Comparison of ENCODE assay signal across 16 cellular contexts in genomic region chrX:29890646-29891200, GRCh38.
"Had no signal": no experiment of that assay in that cellular context is flagged by ENCODE, and none has a peak within 500 bp of the region (broad histone marks: within the 10 kb centered on the region; RNA-seq: fewer than 3 reads in every experiment).

No MANE protein-coding gene starts in this region.

- H3K9me3 Mint-ChIP-seq: activated T-helper 1 cell treated with anti-CD3 and anti-CD28 coated beads, Interleukin-12 subunit alpha, Interleukin-12 subunit beta, Interleukin-2, Interleukin-4 antibody, amounts not matched to agents 30 ng/mL and 10 ng/mL and 1 ng/mL, durations not matched to agents 14 hours and 24 hours and 36 hours had no signal

- ATAC-seq: naive thymus-derived CD8-positive, alpha-beta T cell; stimulated activated effector memory CD8-positive, alpha-beta T cell treated with anti-CD3 and anti-CD28 coated beads, Interleukin-12 subunit alpha, Interleukin-12 subunit beta, amount 100 ng/mL, for 72 hours had no signal

- DNase-seq: activated CD4-positive, CD25-positive, alpha-beta regulatory T cell treated with anti-CD3 and anti-CD28 coated beads, Interleukin-2, amount 50 U/mL, for 72 hours; activated naive CD4-positive, alpha-beta T cell; colonic mucosa; glutamatergic neuron; naive thymus-derived CD8-positive, alpha-beta T cell; posterior cingulate gyrus; retina; stimulated activated CD4-positive, alpha-beta T cell treated with anti-CD3 and anti-CD28 coated beads, Interleukin-12 subunit alpha, Interleukin-12 subunit beta, amount 100 ng/mL, for 4 hours; stimulated activated CD4-positive, alpha-beta T cell treated with anti-CD3 and anti-CD28 coated beads, Interleukin-2, amount 100 ng/mL, for 24 hours; T1000; thyroid gland had no signal

- H3K36me3 ChIP-seq: ascending aorta, cardiac muscle cell, colonic mucosa, esophagus muscularis mucosa, thyroid gland had no signal

- H3K27me3 Mint-ChIP-seq: naive thymus-derived CD8-positive, alpha-beta T cell had no signal

- H3K4me3 ChIP-seq: ascending aorta, cardiac muscle cell, colonic mucosa, esophagus muscularis mucosa, thyroid gland had no signal

- H3K4me1 Mint-ChIP-seq: naive thymus-derived CD8-positive, alpha-beta T cell; stimulated activated effector memory CD8-positive, alpha-beta T cell treated with anti-CD3 and anti-CD28 coated beads, Interleukin-12 subunit alpha, Interleukin-12 subunit beta, amount 100 ng/mL, for 72 hours had no signal

- H3K27me3 ChIP-seq: ascending aorta, cardiac muscle cell, colonic mucosa, esophagus muscularis mucosa, thyroid gland had no signal

- H3K4me1 ChIP-seq: ascending aorta, colonic mucosa, esophagus muscularis mucosa, thyroid gland had no signal

- H3K4me3 Mint-ChIP-seq: activated T-helper 1 cell treated with anti-CD3 and anti-CD28 coated beads, Interleukin-12 subunit alpha, Interleukin-12 subunit beta, Interleukin-2, Interleukin-4 antibody, amounts not matched to agents 30 ng/mL and 10 ng/mL and 1 ng/mL, durations not matched to agents 14 hours and 24 hours and 36 hours; naive thymus-derived CD8-positive, alpha-beta T cell; stimulated activated effector memory CD8-positive, alpha-beta T cell treated with anti-CD3 and anti-CD28 coated beads, Interleukin-12 subunit alpha, Interleukin-12 subunit beta, amount 100 ng/mL, for 72 hours had no signal

- H3K27ac Mint-ChIP-seq: activated T-helper 1 cell treated with anti-CD3 and anti-CD28 coated beads, Interleukin-12 subunit alpha, Interleukin-12 subunit beta, Interleukin-2, Interleukin-4 antibody, amounts not matched to agents 30 ng/mL and 10 ng/mL and 1 ng/mL, durations not matched to agents 14 hours and 24 hours and 36 hours; naive thymus-derived CD8-positive, alpha-beta T cell; stimulated activated effector memory CD8-positive, alpha-beta T cell treated with anti-CD3 and anti-CD28 coated beads, Interleukin-12 subunit alpha, Interleukin-12 subunit beta, amount 100 ng/mL, for 72 hours had no signal

- H3K27ac ChIP-seq: ascending aorta, cardiac muscle cell, colonic mucosa, esophagus muscularis mucosa, thyroid gland had no signal

- H3K9me3 ChIP-seq: ascending aorta, colonic mucosa, esophagus muscularis mucosa, thyroid gland had no signal

- H3K36me3 Mint-ChIP-seq: stimulated activated effector memory CD8-positive, alpha-beta T cell treated with anti-CD3 and anti-CD28 coated beads, Interleukin-12 subunit alpha, Interleukin-12 subunit beta, amount 100 ng/mL, for 72 hours had no signal
